ENCODE assay signal across 9 cellular contexts in the genomic region with DNA sequence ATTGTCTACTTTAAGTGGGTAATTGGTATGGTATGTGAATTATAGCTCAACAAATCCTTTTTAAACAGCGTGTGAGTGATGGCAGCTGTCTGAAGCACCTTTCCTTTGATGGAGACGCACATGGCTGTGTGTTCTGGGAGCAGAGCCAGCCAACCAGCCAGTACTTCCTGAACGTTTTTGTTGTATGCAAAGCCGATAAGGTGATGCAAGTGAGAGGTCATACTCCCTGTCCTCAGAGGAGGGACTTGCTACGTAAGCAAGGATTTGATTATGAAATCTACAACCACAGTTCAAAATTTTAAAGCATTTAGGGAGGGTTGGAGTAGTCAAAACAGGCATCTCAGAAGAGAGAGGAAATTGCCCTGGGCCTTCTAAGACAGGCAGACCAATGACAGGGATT. TPM values are rescaled to one million over a fixed set of nuclear protein-coding genes. Genes with fewer than 3 reads are reported as not detected.
A peak's percentile ranks its signal among the peaks of the same experiment; 100 is the strongest.
DNase-seq lines count a peak whose midpoint lies in the region; ATAC-seq, FAIRE-seq and TF ChIP-seq lines count a peak whose summit lies in the region.
"Had no signal": no experiment of that assay in that cellular context is flagged by ENCODE, and none has a peak within 500 bp of the region (broad histone marks: within the 10 kb centered on the region; RNA-seq: fewer than 3 reads in every experiment).

No MANE protein-coding gene starts in this region.

- no peak overlapping the region for H2AFZ ChIP-seq in H9 (ENCODE audit: low read length)

- CTCF ChIA-PET in activated CD8-positive, alpha-beta memory T cell treated with anti-CD3 and anti-CD28 coated beads, Interleukin-2, amount 10 ng/mL, durations not matched to agents 7 days and 5 days (lab: Charles Lee) = no interaction called here

- peak; percentile 68 for FAIRE-seq in bronchial epithelial cell (lab: Jason Lieb, UNC)

- H3K4me3 ChIP-seq in bronchial epithelial cell (ENCODE audit: low read depth, low read length) = no peak overlapping the region

- H2BK15ac ChIP-seq in H9 (ENCODE audit: low read depth, low read length) = no peak overlapping the region

- H3K23ac ChIP-seq in H9 (ENCODE audit: insufficient read length, low read depth, low read length) = no peak overlapping the region

- peaks cover 0 to 2% of the 10 kb centered on the region in 2 experiments; a peak in 1 of 5 replicates for H3K9me3 Mint-ChIP-seq in H9
- H3K9me3 Mint-ChIP-seq in activated CD8-positive, alpha-beta memory T cell treated with anti-CD3 and anti-CD28 coated beads, Interleukin-2, amount 10 ng/mL, durations not matched to agents 7 days and 5 days (ENCODE audit: low read depth) = no peaks in the 10 kb centered on the region
- H3K9me3 Mint-ChIP-seq: activated naive CD4-positive, alpha-beta T cell treated with anti-CD3 and anti-CD28 coated beads, Interleukin-2, amount 50 U/mL, for 24 hours had no signal

- H2BK120ac ChIP-seq in H9 (ENCODE audit: low read depth, low read length, poor library complexity, severe bottlenecking) = no peak overlapping the region

- H4K91ac ChIP-seq in H9 (ENCODE audit: insufficient read length, low read depth, low read length) = no peak overlapping the region

- H3K23me2 ChIP-seq in H9 (ENCODE audit: insufficient read length, low read depth, low read length, poor library complexity, severe bottlenecking) = no peaks in the 10 kb centered on the region

- peaks cover 10 to 13% of the 10 kb centered on the region in 2 experiments for H3K4me1 Mint-ChIP-seq in H9
- no peaks in the 10 kb centered on the region for H3K4me1 Mint-ChIP-seq in activated CD8-positive, alpha-beta memory T cell treated with anti-CD3 and anti-CD28 coated beads, Interleukin-2, amount 10 ng/mL, durations not matched to agents 7 days and 5 days
- H3K4me1 Mint-ChIP-seq: activated naive CD4-positive, alpha-beta T cell treated with anti-CD3 and anti-CD28 coated beads, Interleukin-2, amount 50 U/mL, for 24 hours had no signal

- no peak overlapping the region for H4K5ac ChIP-seq in H9 (ENCODE audit: insufficient read length, low read depth, low read length)

- no peak overlapping the region for H3K4me3 Mint-ChIP-seq in H9
- H3K4me3 Mint-ChIP-seq in activated CD8-positive, alpha-beta memory T cell treated with anti-CD3 and anti-CD28 coated beads, Interleukin-2, amount 10 ng/mL, durations not matched to agents 7 days and 5 days = no peak overlapping the region
- H3K4me3 Mint-ChIP-seq: activated naive CD4-positive, alpha-beta T cell treated with anti-CD3 and anti-CD28 coated beads, Interleukin-2, amount 50 U/mL, for 24 hours had no signal

- no peaks in the 10 kb centered on the region; the same call in 1 of the 2 replicates for H3K79me2 ChIP-seq in H9 (ENCODE audit: insufficient read depth, low read length)

- H3T11ph ChIP-seq in H9 (ENCODE audit: low read length) = no peak overlapping the region

- no peak overlapping the region for H3K27ac ChIP-seq in H9 (ENCODE audit: insufficient read length, low read depth, low read length)

- H3K27me3 ChIP-seq in H9 (ENCODE audit: insufficient read depth, low read length) = no peaks in the 10 kb centered on the region
- H3K27me3 ChIP-seq in bronchial epithelial cell (ENCODE audit: control insufficient read depth, insufficient read depth, low read length) = no peaks in the 10 kb centered on the region

- H3K4me1 ChIP-seq in H9 (ENCODE audit: insufficient read depth, low read length) = no peaks in the 10 kb centered on the region; the same call in 1 of the 2 replicates

- H3K14ac ChIP-seq in H9 (ENCODE audit: insufficient read depth, low read length) = no peak overlapping the region

- H3K4ac ChIP-seq in H9 (ENCODE audit: low read depth, low read length) = no peak overlapping the region

- peak overlapping the region in 2 of 3 experiments; percentile 4 to 92; a peak in 1 of 7 replicates for H3K27ac Mint-ChIP-seq in H9
- no peak overlapping the region for H3K27ac Mint-ChIP-seq in activated CD8-positive, alpha-beta memory T cell treated with anti-CD3 and anti-CD28 coated beads, Interleukin-2, amount 10 ng/mL, durations not matched to agents 7 days and 5 days
- H3K27ac Mint-ChIP-seq: activated naive CD4-positive, alpha-beta T cell treated with anti-CD3 and anti-CD28 coated beads, Interleukin-2, amount 50 U/mL, for 24 hours had no signal

- no peaks in the 10 kb centered on the region for H3K79me1 ChIP-seq in H9 (ENCODE audit: insufficient read depth, low read depth, low read length, poor library complexity, severe bottlenecking)

- DNase-seq in H9 (peak; percentile 17), NCI-H2171 (lab: John Stamatoyannopoulos, UW) (peak; percentile 26), bronchial epithelial cell (ENCODE audit: low read depth) (peak; percentile 98), non-pigmented ciliary epithelial cell (ENCODE audit: low read depth) (peak; percentile 13)
- DNase-seq in activated CD8-positive, alpha-beta memory T cell treated with anti-CD3 and anti-CD28 coated beads, Interleukin-2, amount 10 ng/mL, durations not matched to agents 7 days and 5 days = no peak

- no peak overlapping the region for H4K8ac ChIP-seq in H9 (replicated peaks; ENCODE audit: insufficient read length, low read depth, low read length)

- no peaks in the 10 kb centered on the region for H4K20me1 ChIP-seq in H9 (ENCODE audit: control insufficient read depth, insufficient read depth, insufficient read length)

- WGBS in H9 (ENCODE audit: extremely low coverage, insufficient read length, low lambda C conversion rate) = no CpG with 5 or more reads among the region's 5 CpGs

- peaks cover 0 to 2% (median 0%) of the 10 kb centered on the region in 3 experiments; a peak in 2 of 7 replicates for H3K36me3 Mint-ChIP-seq in H9 (ENCODE audit: insufficient read depth in 1 of 3, low read depth in 3 of 3)
- no peaks in the 10 kb centered on the region for H3K36me3 Mint-ChIP-seq in activated CD8-positive, alpha-beta memory T cell treated with anti-CD3 and anti-CD28 coated beads, Interleukin-2, amount 10 ng/mL, durations not matched to agents 7 days and 5 days
- H3K36me3 Mint-ChIP-seq: activated naive CD4-positive, alpha-beta T cell treated with anti-CD3 and anti-CD28 coated beads, Interleukin-2, amount 50 U/mL, for 24 hours had no signal

- H3K27me3 Mint-ChIP-seq in H9 (ENCODE audit: low read depth) = no peaks in the 10 kb centered on the region; the same call in 1 of the 2 replicates
- peaks cover 6% of the 10 kb centered on the region for H3K27me3 Mint-ChIP-seq in activated CD8-positive, alpha-beta memory T cell treated with anti-CD3 and anti-CD28 coated beads, Interleukin-2, amount 10 ng/mL, durations not matched to agents 7 days and 5 days
- H3K27me3 Mint-ChIP-seq: activated naive CD4-positive, alpha-beta T cell treated with anti-CD3 and anti-CD28 coated beads, Interleukin-2, amount 50 U/mL, for 24 hours had no signal

- no peak overlapping the region for H2BK5ac ChIP-seq in H9 (ENCODE audit: insufficient read length, low read length)

- H3K4me2 ChIP-seq in H9 (ENCODE audit: insufficient read depth, insufficient read length, low read length) = no peak overlapping the region

- no peak overlapping the region for H3K56ac ChIP-seq in H9 (ENCODE audit: insufficient read length, low read depth, low read length)

- H3K18ac ChIP-seq in H9 (ENCODE audit: insufficient read length, low read depth, low read length) = no peak overlapping the region

- H3K9me3 ChIP-seq in H9 (ENCODE audit: control insufficient read depth, low read depth, low read length) = no peaks in the 10 kb centered on the region

- H2BK20ac ChIP-seq in H9 (ENCODE audit: low read depth, low read length, poor library complexity, severe bottlenecking) = no peak overlapping the region

- no peak overlapping the region for H2AK5ac ChIP-seq in H9 (ENCODE audit: insufficient read length, low read length)

- no peak for TF ChIP-seq CTCF in H9 (conservative IDR thresholded peaks at IDR 0.05)
- TF ChIP-seq CTCF in bronchial epithelial cell (IDR thresholded peaks at IDR 0.05; ENCODE audit: insufficient read depth, low read length, severe bottlenecking) = no peak

- no peak overlapping the region for H3K9ac ChIP-seq in H9 (ENCODE audit: extremely low read depth, insufficient read length, low read length)

- ATAC-seq in HG03025 (IDR thresholded peaks at IDR 0.05; ENCODE audit: low FRiP score, unreplicated experiment) (no peak), HG03432 (IDR thresholded peaks at IDR 0.05; ENCODE audit: unreplicated experiment) (no peak), GM21515 (IDR thresholded peaks at IDR 0.05; ENCODE audit: unreplicated experiment) (no peak)
- no peak for ATAC-seq in activated CD8-positive, alpha-beta memory T cell treated with anti-CD3 and anti-CD28 coated beads, Interleukin-2, amount 10 ng/mL, durations not matched to agents 7 days and 5 days

- H2BK12ac ChIP-seq in H9 (ENCODE audit: insufficient read length, low read depth, low read length) = no peak overlapping the region

- peaks cover 1% of the 10 kb centered on the region for H3K36me3 ChIP-seq in bronchial epithelial cell (ENCODE audit: control insufficient read depth, insufficient read depth, low read length)

RNA-seq across cellular contexts. Expression of a gene that starts 28.1 kb away (rescaled TPM):
- total RNA-seq in H9 (2021) (12.5 and 12.6 TPM in 2 replicates), bronchial epithelial cell (74.8 and 107 TPM in 2 replicates)
- under 1 TPM; 0.30 to 0.41 TPM for total RNA-seq in activated CD8-positive, alpha-beta memory T cell treated with anti-CD3 and anti-CD28 coated beads, Interleukin-2, amount 10 ng/mL, durations not matched to agents 7 days and 5 days
